In genomic region chr5:2714026-2714425, GRCh38 we compare ENCODE assay signal across 10 cellular contexts. TPM values are rescaled to one million over a fixed set of nuclear protein-coding genes. Genes with fewer than 3 reads are reported as not detected.
"Had no signal": no experiment of that assay in that cellular context is flagged by ENCODE, and none has a peak within 500 bp of the region (broad histone marks: within the 10 kb centered on the region; RNA-seq: fewer than 3 reads in every experiment).

No MANE protein-coding gene starts in this region.

- DNase-seq: GM23248, GOT3, H7, H9, HCEC 1CT, HFFc6 had no signal

- H3K27ac ChIP-seq: GM23248 had no signal

- H3K36me3 ChIP-seq: HAP-1 had no signal

- H2AFZ ChIP-seq: GM23248, GM23338 had no signal

- H3K9ac ChIP-seq: GM23248 had no signal

- H3K9me3 ChIP-seq: HAP-1 had no signal

- H3K4me1 ChIP-seq: HAP-1 had no signal

- ATAC-seq: GM23338, HCT116 had no signal

- H3K4me3 ChIP-seq: GM23248, GM23338, HAP-1 had no signal

- H3K4me2 ChIP-seq: GM23338 had no signal

RNA-seq across cellular contexts. Expression of gene IRX2, which starts 37.5 kb away (rescaled TPM):
- total RNA-seq: H4 had no signal
